1 cellular context compared by ENCODE assay signal in the genomic region with DNA sequence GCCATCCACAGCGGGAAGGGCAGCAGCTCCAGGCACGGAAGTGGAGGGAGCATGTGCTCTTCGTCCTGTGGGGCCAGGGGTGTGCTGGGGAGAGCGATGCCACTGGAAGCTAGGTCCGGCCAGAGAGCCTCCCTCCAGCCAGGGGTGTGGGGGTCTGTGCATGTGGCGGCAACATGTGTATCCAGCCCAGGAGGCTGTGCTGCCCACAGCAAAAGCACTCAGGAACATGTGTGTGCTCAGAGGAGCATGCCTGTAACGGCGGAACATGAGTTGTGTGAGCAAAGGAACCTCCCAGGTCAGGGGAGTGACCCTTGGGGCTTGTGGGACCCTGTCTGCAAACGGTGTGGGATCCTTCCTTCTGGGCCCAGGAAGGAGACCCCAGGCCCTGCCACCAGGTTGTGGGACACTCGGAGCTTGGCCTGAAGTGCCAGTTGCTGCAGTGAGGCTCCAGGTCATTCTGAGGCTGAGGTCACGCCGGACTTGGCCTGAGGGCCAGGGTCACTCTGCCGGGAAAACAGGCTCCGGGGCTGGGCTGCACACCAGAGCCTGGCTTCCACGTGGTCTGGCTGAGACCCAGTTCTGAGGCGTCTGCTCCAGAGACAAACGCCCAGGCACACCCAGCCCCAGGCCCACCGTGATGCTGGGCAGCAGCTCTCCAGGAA.
TF ChIP-seq lines count a peak whose summit lies in the region.

No MANE protein-coding gene starts in this region.

TF ChIP-seq in HepG2, 621 proteins besides CTCF, POLR2A, EP300 and RAD21 (continued from another document and continues in another):
- TF ChIP-seq, protein P1, sequence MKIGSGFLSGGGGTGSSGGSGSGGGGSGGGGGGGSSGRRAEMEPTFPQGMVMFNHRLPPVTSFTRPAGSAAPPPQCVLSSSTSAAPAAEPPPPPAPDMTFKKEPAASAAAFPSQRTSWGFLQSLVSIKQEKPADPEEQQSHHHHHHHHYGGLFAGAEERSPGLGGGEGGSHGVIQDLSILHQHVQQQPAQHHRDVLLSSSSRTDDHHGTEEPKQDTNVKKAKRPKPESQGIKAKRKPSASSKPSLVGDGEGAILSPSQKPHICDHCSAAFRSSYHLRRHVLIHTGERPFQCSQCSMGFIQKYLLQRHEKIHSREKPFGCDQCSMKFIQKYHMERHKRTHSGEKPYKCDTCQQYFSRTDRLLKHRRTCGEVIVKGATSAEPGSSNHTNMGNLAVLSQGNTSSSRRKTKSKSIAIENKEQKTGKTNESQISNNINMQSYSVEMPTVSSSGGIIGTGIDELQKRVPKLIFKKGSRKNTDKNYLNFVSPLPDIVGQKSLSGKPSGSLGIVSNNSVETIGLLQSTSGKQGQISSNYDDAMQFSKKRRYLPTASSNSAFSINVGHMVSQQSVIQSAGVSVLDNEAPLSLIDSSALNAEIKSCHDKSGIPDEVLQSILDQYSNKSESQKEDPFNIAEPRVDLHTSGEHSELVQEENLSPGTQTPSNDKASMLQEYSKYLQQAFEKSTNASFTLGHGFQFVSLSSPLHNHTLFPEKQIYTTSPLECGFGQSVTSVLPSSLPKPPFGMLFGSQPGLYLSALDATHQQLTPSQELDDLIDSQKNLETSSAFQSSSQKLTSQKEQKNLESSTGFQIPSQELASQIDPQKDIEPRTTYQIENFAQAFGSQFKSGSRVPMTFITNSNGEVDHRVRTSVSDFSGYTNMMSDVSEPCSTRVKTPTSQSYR (CRISPR knock-in tag; IDR thresholded peaks at IDR 0.05; ENCODE audit: borderline replicate concordance): no peak
- TF ChIP-seq ZNF343 (CRISPR knock-in tag; IDR thresholded peaks at IDR 0.05) (no peak), AHR (CRISPR knock-in tag; IDR thresholded peaks at IDR 0.05) (no peak), JUND (CRISPR knock-in tag; IDR thresholded peaks at IDR 0.05) (no peak), SIX4 (CRISPR knock-in tag; IDR thresholded peaks at IDR 0.05) (no peak), NFIC (IDR thresholded peaks at IDR 0.05; ENCODE audit: low read length) (no peak), ZNF317 (CRISPR knock-in tag; IDR thresholded peaks at IDR 0.05) (no peak), ZNF7 (CRISPR knock-in tag; IDR thresholded peaks at IDR 0.05) (no peak), CBX1 (IDR thresholded peaks at IDR 0.05; ENCODE audit: low read depth) (no peak), MXI1 (IDR thresholded peaks at IDR 0.05; ENCODE audit: borderline replicate concordance, low read depth, low read length) (no peak; the same call in 2 of the 3 replicates), NPAS2 (CRISPR knock-in tag; IDR thresholded peaks at IDR 0.05; ENCODE audit: borderline replicate concordance) (no peak), NR2F1 (CRISPR knock-in tag; IDR thresholded peaks at IDR 0.05) (peak; percentile 44 to 50; a peak in 2 of 4 replicates), ZZZ3 (CRISPR knock-in tag; IDR thresholded peaks at IDR 0.05; ENCODE audit: borderline replicate concordance) (no peak), REXO4 (CRISPR knock-in tag; IDR thresholded peaks at IDR 0.05; ENCODE audit: borderline replicate concordance) (no peak), ZNF567 (CRISPR knock-in tag; IDR thresholded peaks at IDR 0.05; ENCODE audit: borderline replicate concordance) (no peak), HOXA9 (CRISPR knock-in tag; IDR thresholded peaks at IDR 0.05; ENCODE audit: borderline replicate concordance) (no peak), ZNF839 (CRISPR knock-in tag; IDR thresholded peaks at IDR 0.05; ENCODE audit: borderline replicate concordance) (no peak)
- TF ChIP-seq, protein P2, sequence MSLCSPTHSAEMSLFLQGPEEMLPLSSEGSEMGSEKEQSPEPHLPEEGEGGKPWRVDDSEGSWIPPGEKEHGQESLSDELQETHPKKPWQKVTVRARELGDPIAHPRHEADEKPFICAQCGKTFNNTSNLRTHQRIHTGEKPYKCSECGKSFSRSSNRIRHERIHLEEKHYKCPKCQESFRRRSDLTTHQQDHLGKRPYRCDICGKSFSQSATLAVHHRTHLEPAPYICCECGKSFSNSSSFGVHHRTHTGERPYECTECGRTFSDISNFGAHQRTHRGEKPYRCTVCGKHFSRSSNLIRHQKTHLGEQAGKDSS (CRISPR knock-in tag; IDR thresholded peaks at IDR 0.05; ENCODE audit: borderline replicate concordance, low read depth): no peak; the same call in 1 of the 2 replicates
- TF ChIP-seq, protein P3, sequence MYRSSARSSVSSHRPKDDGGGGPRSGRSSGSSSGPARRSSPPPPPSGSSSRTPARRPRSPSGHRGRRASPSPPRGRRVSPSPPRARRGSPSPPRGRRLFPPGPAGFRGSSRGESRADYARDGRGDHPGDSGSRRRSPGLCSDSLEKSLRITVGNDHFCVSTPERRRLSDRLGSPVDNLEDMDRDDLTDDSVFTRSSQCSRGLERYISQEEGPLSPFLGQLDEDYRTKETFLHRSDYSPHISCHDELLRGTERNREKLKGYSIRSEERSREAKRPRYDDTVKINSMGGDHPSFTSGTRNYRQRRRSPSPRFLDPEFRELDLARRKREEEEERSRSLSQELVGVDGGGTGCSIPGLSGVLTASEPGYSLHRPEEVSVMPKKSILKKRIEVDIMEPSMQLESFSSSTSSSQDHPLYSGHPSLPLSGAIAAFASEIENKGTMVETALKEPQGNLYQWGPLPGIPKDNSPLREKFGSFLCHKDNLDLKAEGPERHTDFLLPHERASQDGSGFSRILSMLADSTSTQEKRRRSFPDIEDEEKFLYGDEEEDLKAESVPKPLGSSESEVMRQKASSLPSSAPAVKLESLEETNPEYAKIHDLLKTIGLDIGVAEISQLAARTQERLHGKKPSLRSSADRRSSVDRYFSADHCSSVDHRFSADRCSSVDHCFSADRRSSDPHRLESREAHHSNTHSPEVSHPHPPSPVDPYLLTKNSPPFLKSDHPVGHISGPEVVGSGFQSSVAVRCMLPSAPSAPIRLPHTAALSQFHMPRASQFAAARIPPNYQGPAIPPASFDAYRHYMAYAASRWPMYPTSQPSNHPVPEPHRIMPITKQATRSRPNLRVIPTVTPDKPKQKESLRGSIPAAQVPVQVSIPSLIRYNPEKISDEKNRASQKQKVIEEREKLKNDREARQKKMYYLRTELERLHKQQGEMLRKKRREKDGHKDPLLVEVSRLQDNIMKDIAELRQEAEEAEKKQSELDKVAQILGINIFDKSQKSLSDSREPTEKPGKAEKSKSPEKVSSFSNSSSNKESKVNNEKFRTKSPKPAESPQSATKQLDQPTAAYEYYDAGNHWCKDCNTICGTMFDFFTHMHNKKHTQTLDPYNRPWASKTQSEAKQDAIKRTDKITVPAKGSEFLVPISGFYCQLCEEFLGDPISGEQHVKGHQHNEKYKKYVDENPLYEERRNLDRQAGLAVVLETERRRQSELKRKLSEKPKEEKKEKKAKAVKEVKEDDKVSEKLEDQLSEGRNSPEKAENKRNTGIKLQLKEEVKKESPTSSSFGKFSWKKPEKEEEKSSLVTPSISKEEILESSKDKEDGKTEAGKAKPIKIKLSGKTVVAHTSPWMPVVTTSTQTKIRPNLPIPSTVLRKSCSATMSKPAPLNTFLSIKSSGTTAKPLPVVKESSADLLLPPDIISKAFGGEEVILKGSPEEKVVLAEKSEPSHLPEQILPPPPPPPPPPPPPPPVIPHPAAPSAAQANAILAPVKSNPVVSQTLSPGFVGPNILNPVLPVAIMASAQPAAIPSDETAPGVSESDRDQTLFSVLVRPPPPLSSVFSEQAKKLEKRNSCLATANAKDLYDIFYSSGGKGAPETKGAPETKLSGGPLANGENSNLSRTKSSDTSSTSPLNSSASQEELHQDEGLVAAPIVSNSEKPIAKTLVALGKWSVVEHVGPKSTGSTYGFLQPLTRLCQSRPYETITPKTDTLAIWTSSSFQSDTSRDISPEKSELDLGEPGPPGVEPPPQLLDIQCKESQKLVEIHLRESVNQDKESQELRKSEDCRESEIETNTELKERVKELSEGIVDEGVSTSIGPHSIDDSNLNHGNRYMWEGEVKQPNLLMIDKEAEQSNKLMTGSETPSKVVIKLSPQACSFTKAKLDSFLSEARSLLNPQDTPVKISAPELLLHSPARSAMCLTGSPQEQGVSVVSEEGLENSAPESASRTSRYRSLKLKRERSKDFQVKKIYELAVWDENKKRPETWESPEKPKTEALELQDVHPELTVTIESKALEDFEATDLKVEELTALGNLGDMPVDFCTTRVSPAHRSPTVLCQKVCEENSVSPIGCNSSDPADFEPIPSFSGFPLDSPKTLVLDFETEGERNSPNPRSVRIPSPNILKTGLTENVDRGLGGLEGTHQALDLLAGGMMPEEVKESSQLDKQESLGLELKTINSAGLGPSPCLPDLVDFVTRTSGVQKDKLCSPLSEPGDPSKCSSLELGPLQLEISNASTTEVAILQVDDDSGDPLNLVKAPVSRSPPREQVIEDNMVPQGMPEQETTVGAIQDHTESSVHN (CRISPR knock-in tag; IDR thresholded peaks at IDR 0.05): no peak; the same call in 1 of the 2 replicates
- TF ChIP-seq, protein P4, sequence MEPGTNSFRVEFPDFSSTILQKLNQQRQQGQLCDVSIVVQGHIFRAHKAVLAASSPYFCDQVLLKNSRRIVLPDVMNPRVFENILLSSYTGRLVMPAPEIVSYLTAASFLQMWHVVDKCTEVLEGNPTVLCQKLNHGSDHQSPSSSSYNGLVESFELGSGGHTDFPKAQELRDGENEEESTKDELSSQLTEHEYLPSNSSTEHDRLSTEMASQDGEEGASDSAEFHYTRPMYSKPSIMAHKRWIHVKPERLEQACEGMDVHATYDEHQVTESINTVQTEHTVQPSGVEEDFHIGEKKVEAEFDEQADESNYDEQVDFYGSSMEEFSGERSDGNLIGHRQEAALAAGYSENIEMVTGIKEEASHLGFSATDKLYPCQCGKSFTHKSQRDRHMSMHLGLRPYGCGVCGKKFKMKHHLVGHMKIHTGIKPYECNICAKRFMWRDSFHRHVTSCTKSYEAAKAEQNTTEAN (CRISPR knock-in tag; conservative IDR thresholded peaks at IDR 0.05): no peak
- TF ChIP-seq, protein P5, sequence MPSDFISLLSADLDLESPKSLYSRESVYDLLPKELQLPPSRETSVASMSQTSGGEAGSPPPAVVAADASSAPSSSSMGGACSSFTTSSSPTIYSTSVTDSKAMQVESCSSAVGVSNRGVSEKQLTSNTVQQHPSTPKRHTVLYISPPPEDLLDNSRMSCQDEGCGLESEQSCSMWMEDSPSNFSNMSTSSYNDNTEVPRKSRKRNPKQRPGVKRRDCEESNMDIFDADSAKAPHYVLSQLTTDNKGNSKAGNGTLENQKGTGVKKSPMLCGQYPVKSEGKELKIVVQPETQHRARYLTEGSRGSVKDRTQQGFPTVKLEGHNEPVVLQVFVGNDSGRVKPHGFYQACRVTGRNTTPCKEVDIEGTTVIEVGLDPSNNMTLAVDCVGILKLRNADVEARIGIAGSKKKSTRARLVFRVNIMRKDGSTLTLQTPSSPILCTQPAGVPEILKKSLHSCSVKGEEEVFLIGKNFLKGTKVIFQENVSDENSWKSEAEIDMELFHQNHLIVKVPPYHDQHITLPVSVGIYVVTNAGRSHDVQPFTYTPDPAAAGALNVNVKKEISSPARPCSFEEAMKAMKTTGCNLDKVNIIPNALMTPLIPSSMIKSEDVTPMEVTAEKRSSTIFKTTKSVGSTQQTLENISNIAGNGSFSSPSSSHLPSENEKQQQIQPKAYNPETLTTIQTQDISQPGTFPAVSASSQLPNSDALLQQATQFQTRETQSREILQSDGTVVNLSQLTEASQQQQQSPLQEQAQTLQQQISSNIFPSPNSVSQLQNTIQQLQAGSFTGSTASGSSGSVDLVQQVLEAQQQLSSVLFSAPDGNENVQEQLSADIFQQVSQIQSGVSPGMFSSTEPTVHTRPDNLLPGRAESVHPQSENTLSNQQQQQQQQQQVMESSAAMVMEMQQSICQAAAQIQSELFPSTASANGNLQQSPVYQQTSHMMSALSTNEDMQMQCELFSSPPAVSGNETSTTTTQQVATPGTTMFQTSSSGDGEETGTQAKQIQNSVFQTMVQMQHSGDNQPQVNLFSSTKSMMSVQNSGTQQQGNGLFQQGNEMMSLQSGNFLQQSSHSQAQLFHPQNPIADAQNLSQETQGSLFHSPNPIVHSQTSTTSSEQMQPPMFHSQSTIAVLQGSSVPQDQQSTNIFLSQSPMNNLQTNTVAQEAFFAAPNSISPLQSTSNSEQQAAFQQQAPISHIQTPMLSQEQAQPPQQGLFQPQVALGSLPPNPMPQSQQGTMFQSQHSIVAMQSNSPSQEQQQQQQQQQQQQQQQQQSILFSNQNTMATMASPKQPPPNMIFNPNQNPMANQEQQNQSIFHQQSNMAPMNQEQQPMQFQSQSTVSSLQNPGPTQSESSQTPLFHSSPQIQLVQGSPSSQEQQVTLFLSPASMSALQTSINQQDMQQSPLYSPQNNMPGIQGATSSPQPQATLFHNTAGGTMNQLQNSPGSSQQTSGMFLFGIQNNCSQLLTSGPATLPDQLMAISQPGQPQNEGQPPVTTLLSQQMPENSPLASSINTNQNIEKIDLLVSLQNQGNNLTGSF (CRISPR knock-in tag; IDR thresholded peaks at IDR 0.05): no peak
- TF ChIP-seq, protein P6, sequence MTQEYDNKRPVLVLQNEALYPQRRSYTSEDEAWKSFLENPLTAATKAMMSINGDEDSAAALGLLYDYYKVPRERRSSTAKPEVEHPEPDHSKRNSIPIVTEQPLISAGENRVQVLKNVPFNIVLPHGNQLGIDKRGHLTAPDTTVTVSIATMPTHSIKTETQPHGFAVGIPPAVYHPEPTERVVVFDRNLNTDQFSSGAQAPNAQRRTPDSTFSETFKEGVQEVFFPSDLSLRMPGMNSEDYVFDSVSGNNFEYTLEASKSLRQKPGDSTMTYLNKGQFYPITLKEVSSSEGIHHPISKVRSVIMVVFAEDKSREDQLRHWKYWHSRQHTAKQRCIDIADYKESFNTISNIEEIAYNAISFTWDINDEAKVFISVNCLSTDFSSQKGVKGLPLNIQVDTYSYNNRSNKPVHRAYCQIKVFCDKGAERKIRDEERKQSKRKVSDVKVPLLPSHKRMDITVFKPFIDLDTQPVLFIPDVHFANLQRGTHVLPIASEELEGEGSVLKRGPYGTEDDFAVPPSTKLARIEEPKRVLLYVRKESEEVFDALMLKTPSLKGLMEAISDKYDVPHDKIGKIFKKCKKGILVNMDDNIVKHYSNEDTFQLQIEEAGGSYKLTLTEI (CRISPR knock-in tag; conservative IDR thresholded peaks at IDR 0.05): no peak
- TF ChIP-seq, protein P7, sequence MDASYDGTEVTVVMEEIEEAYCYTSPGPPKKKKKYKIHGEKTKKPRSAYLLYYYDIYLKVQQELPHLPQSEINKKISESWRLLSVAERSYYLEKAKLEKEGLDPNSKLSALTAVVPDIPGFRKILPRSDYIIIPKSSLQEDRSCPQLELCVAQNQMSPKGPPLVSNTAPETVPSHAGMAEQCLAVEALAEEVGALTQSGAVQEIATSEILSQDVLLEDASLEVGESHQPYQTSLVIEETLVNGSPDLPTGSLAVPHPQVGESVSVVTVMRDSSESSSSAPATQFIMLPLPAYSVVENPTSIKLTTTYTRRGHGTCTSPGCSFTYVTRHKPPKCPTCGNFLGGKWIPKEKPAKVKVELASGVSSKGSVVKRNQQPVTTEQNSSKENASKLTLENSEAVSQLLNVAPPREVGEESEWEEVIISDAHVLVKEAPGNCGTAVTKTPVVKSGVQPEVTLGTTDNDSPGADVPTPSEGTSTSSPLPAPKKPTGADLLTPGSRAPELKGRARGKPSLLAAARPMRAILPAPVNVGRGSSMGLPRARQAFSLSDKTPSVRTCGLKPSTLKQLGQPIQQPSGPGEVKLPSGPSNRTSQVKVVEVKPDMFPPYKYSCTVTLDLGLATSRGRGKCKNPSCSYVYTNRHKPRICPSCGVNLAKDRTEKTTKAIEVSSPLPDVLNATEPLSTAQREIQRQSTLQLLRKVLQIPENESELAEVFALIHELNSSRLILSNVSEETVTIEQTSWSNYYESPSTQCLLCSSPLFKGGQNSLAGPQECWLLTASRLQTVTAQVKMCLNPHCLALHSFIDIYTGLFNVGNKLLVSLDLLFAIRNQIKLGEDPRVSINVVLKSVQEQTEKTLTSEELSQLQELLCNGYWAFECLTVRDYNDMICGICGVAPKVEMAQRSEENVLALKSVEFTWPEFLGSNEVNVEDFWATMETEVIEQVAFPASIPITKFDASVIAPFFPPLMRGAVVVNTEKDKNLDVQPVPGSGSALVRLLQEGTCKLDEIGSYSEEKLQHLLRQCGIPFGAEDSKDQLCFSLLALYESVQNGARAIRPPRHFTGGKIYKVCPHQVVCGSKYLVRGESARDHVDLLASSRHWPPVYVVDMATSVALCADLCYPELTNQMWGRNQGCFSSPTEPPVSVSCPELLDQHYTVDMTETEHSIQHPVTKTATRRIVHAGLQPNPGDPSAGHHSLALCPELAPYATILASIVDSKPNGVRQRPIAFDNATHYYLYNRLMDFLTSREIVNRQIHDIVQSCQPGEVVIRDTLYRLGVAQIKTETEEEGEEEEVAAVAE (CRISPR knock-in tag; IDR thresholded peaks at IDR 0.05; ENCODE audit: borderline replicate concordance): no peak; the same call in 1 of the 2 replicates
